ENCODE assay signal across 22 cellular contexts in the genomic region with DNA sequence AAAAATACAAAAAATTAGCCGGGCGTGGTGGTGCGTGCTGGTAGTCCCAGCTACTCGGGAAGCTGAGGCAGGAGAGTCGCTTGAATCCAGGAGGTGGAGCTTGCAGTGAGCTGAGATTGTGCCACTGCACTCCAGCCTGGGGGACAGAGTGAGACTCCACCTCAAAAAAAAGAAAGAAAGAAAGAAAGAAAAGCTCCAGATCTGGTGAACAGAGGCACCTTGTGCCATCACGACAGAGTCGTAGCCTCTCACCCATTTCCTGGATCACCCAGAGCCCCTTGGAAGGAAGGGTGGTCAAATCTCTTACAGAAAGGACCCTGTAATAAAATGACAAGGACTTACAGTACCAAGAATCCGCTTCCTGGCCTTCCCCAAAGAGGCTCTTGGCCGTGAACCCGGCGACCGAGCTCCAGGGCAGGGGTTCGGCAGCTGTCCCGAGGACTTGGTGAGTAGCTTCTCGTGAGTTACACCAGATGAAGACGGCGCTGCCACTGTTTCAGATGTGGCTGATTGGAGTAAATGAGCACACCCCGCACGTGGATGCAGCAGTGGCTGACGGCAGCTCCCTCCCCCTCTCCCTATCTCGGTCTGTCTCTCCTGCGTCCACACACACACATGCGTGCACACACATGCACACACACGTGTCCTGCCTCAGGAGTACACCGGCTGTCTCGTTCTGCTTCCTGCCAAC. TPM values are rescaled to one million over a fixed set of nuclear protein-coding genes. Genes with fewer than 3 reads are reported as not detected.
"Had no signal": no experiment of that assay in that cellular context is flagged by ENCODE, and none has a peak within 500 bp of the region (broad histone marks: within the 10 kb centered on the region; RNA-seq: fewer than 3 reads in every experiment).

No MANE protein-coding gene starts in this region.

- DNase-seq: activated CD4-positive, alpha-beta T cell treated with anti-CD3 and anti-CD28 coated beads for 1 hour; activated CD4-positive, alpha-beta T cell treated with anti-CD3 and anti-CD28 coated beads, Interleukin-2, amount 50 U/mL, for 48 hours; activated CD8-positive, alpha-beta memory T cell treated with anti-CD3 and anti-CD28 coated beads, Interleukin-2, amount 10 ng/mL, durations not matched to agents 7 days and 5 days; activated naive CD4-positive, alpha-beta T cell treated with anti-CD3 and anti-CD28 coated beads, Interleukin-2, amount 50 U/mL, for 16 hours; activated T-cell treated with anti-CD3 and anti-CD28 coated beads, Interleukin-2, amount 50 U/mL, for 24 hours; body of pancreas; effector CD8-positive, alpha-beta T cell; foreskin keratinocyte; left colon; midbrain; stimulated activated CD4-positive, alpha-beta T cell treated with anti-CD3 and anti-CD28 coated beads, Interleukin-4, amount 100 ng/mL, for 24 hours; stimulated activated CD8-positive, alpha-beta memory T cell treated with anti-CD3 and anti-CD28 coated beads, Interleukin-4, amount 100 ng/mL, for 48 hours; stimulated activated naive CD4-positive, alpha-beta T cell treated with Interleukin-2 at 50 U/mL for 16 hours; substantia nigra; T-helper 1 cell; transverse colon had no signal

- H3K9me3 ChIP-seq: body of pancreas, transverse colon had no signal

- H3K4me1 Mint-ChIP-seq: activated CD8-positive, alpha-beta memory T cell treated with anti-CD3 and anti-CD28 coated beads, Interleukin-2, amount 10 ng/mL, durations not matched to agents 7 days and 5 days had no signal

- H3K4me3 Mint-ChIP-seq: activated CD8-positive, alpha-beta memory T cell treated with anti-CD3 and anti-CD28 coated beads, Interleukin-2, amount 10 ng/mL, durations not matched to agents 7 days and 5 days; activated T-cell treated with anti-CD3 and anti-CD28 coated beads, Interleukin-2, amount 50 U/mL, for 24 hours; central memory CD8-positive, alpha-beta T cell; neural crest cell had no signal

- H3K36me3 ChIP-seq: transverse colon had no signal

- H3K27ac Mint-ChIP-seq: activated CD8-positive, alpha-beta memory T cell treated with anti-CD3 and anti-CD28 coated beads, Interleukin-2, amount 10 ng/mL, durations not matched to agents 7 days and 5 days; activated T-cell treated with anti-CD3 and anti-CD28 coated beads, Interleukin-2, amount 50 U/mL, for 24 hours had no signal

- H3K4me1 ChIP-seq: foreskin keratinocyte had no signal

- H2AFZ ChIP-seq: parathyroid adenoma had no signal

- H3K9me3 Mint-ChIP-seq: activated T-cell treated with anti-CD3 and anti-CD28 coated beads, Interleukin-2, amount 50 U/mL, for 24 hours; central memory CD8-positive, alpha-beta T cell; neural crest cell had no signal

- H3K9ac ChIP-seq: parathyroid adenoma had no signal

- H3K27ac ChIP-seq: body of pancreas, foreskin keratinocyte, parathyroid adenoma, skin epidermis, transverse colon, VCaP had no signal

- ATAC-seq: activated CD8-positive, alpha-beta memory T cell treated with anti-CD3 and anti-CD28 coated beads, Interleukin-2, amount 10 ng/mL, durations not matched to agents 7 days and 5 days; body of pancreas; foreskin keratinocyte; left colon had no signal

- H3K27me3 ChIP-seq: body of pancreas, foreskin keratinocyte, transverse colon had no signal

- H3K27me3 Mint-ChIP-seq: activated CD8-positive, alpha-beta memory T cell treated with anti-CD3 and anti-CD28 coated beads, Interleukin-2, amount 10 ng/mL, durations not matched to agents 7 days and 5 days; activated T-cell treated with anti-CD3 and anti-CD28 coated beads, Interleukin-2, amount 50 U/mL, for 24 hours; central memory CD8-positive, alpha-beta T cell had no signal

- H3K4me3 ChIP-seq: body of pancreas, lung, skin epidermis, transverse colon had no signal

RNA-seq across cellular contexts. Expression of a gene that starts 57.7 kb away (rescaled TPM):
- total RNA-seq: activated CD8-positive, alpha-beta memory T cell treated with anti-CD3 and anti-CD28 coated beads, Interleukin-2, amount 10 ng/mL, durations not matched to agents 7 days and 5 days had no signal
